Comparison of ENCODE assay signal across 36 cellular contexts in the genomic region with DNA sequence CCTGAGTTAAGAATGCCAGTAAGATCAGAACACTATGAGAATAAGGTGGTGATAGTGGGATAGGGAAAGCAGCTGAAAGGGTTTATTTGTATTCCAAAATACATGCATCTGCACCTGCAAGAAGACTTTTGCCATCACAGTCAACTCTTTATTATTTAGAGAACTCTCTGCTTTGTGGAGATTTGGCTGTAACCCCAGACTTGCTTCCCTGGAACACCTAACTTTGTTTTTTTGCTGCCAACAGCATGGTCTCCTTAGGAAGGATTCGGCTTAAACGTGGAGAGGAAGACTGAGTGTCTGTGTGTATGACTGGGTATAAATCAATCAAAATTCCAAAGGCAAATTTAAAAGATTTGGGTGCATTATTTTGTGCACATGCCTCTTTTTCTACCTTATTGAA. TPM values are rescaled to one million over a fixed set of nuclear protein-coding genes. Genes with fewer than 3 reads are reported as not detected.
"Had no signal": no experiment of that assay in that cellular context is flagged by ENCODE, and none has a peak within 500 bp of the region (broad histone marks: within the 10 kb centered on the region; RNA-seq: fewer than 3 reads in every experiment).

No MANE protein-coding gene starts in this region.

- H2AFZ ChIP-seq: PC-9 had no signal

- DNase-seq: Karpas-422, MM.1S, MV-4-11, NCI-H1092, NCI-H1417 treated with DMSO at 0.1 percent for 48 hours, NCI-H1436 treated with DMSO at 0.1 percent for 48 hours, NCI-H1694 treated with DMSO at 0.1 percent for 48 hours, NCI-H187 treated with DMSO at 0.1 percent for 48 hours, NCI-H2029, NCI-H2081, NCI-H2171 treated with DMSO at 0.1 percent for 48 hours, NCI-H2227 treated with DMSO at 0.1 percent for 48 hours, NCI-H345, NCI-H446, NCI-H510A treated with DMSO at 0.1 percent for 48 hours, NCI-H524 treated with DMSO at 0.1 percent for 48 hours, NCI-H526 treated with DMSO at 0.1 percent for 48 hours, NCI-H774, PC-9, SHP77, SIG-M5, SJCRH30, T-cell had no signal

- H3K4me3 ChIP-seq: PC-9, SJCRH30, SK-N-MC had no signal

- H3K9me3 ChIP-seq: SJCRH30 had no signal

- FAIRE-seq: RCC 7860 had no signal

- H3K36me3 ChIP-seq: SJCRH30 had no signal

- H3K9ac ChIP-seq: KMS-11 had no signal

- H3K27me3 ChIP-seq: SJCRH30 had no signal

- H3K27ac ChIP-seq: KMS-11, PC-9, RWPE1, SJCRH30, SK-N-MC had no signal

- H3K4me2 ChIP-seq: KMS-11, PC-9 had no signal

- ATAC-seq: Panc1, Right ventricle myocardium inferior, SK-N-SH treated with all-trans-retinoic acid at 6 μM for 48 hours, T-cell had no signal

- H3K4me1 ChIP-seq: SJCRH30 had no signal

RNA-seq across cellular contexts. Expression of gene SLITRK3, which starts 21.6 kb away (rescaled TPM):
- total RNA-seq: LHCN-M2, MCF 10A, NCI-H460, OCI-LY7, PC-9, Right ventricle myocardium inferior, RPMI7951, SJCRH30, SK-MEL-5, T-cell had no signal
